1 cellular context compared by ENCODE assay signal in the genomic region with DNA sequence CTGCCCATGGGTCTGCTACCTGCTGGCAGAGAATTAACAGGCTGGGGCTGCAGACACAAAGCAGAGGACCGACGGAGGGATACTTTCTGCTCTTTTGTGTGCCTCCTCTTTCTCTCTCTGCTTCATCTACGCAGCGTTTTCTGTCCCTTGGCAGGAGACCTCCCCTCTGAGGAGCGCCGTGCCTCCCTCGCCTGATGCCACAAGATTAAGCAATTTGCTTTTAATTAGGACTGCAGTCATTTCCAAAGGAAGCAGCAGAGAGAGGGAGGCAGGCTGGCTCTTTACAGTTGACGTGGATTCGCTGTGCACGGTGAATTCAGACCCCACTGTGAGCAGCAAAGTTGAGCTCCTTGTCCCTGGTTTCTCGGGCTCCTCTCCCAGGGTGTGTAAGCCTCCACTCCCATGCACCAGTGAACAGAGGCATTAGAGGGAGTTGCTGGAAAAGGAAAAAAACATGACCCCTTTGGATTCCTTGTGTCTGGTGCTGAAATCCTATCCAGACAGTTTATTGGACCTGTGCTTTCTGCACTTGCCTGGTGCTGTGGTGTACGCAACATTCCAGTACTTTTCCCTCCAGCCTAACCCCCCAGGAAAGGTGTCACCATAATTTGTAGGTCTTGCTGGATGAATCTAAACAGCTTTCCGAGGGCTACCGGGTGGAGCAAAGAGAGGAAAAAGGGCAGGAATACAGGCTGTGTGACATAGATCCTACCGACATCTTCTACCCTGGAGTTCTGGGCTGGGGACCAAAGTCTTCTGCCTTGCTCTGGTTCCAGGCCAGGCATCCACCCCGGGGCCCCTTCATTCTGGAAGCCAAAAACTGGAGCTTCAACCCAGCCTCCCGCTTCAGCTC.
TF ChIP-seq lines count a peak whose summit lies in the region.

No MANE protein-coding gene starts in this region.

TF ChIP-seq in H1, 55 proteins besides CTCF, POLR2A, EP300 and RAD21:
- TF ChIP-seq, protein P1, sequence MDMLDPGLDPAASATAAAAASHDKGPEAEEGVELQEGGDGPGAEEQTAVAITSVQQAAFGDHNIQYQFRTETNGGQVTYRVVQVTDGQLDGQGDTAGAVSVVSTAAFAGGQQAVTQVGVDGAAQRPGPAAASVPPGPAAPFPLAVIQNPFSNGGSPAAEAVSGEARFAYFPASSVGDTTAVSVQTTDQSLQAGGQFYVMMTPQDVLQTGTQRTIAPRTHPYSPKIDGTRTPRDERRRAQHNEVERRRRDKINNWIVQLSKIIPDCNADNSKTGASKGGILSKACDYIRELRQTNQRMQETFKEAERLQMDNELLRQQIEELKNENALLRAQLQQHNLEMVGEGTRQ (IDR thresholded peaks at IDR 0.05; ENCODE audit: low read length): no peak
- no peak for TF ChIP-seq HDAC2 (IDR thresholded peaks at IDR 0.05; ENCODE audit: borderline replicate concordance in 1 of 2, low read depth in 2 of 2, low read length in 2 of 2)
